8 cellular contexts compared by ENCODE assay signal in genomic region chr6:111259089-111259831, GRCh38.
A peak's percentile ranks its signal among the peaks of the same experiment; 100 is the strongest.
DNase-seq lines count a peak whose midpoint lies in the region; ATAC-seq lines count a peak whose summit lies in the region.

No MANE protein-coding gene starts in this region.

- DNase-seq in DMS53 (lab: John Stamatoyannopoulos, UW): peak; percentile 99
- peak; percentile 100 for DNase-seq in OCI-M1 (lab: John Stamatoyannopoulos, UW)
- DNase-seq in activated T-cell treated with anti-CD3 and anti-CD28 coated beads, Interleukin-2, amount 50 U/mL, for 1 hour: peak; percentile 98
- peak; percentile 99 for DNase-seq in stimulated activated CD8-positive, alpha-beta memory T cell treated with anti-CD3 and anti-CD28 coated beads, Interleukin-7, amount 100 ng/mL, for 24 hours (ENCODE audit: low read depth)

- H3K9ac ChIP-seq in muscle layer of colon (ENCODE audit: low read length): peak overlapping the region; percentile 38

- H3K27me3 ChIP-seq in muscle layer of colon (ENCODE audit: control insufficient read depth in 1 of 2, insufficient read depth in 2 of 2, low read length in 2 of 2): no peaks in the 10 kb centered on the region

- peaks cover 10% of the 10 kb centered on the region for H3K4me1 ChIP-seq in muscle layer of colon (ENCODE audit: insufficient read depth, low read length)

- peak overlapping the region; percentile 66 to 78 for H3K4me3 ChIP-seq in muscle layer of colon (ENCODE audit: low read depth in 1 of 2, low read length in 2 of 2)

- ATAC-seq in GM21529 (IDR thresholded peaks at IDR 0.05; ENCODE audit: unreplicated experiment) (peak; percentile 98), esophagus mucosa (peak; percentile 100)

- peak overlapping the region; percentile 79 to 98 (median 92) for H3K27ac Mint-ChIP-seq in IgD-negative memory B cell

- H3K4me3 Mint-ChIP-seq in IgD-negative memory B cell: peak overlapping the region; percentile 70 to 91 (median 86)

- no peaks in the 10 kb centered on the region for H3K36me3 Mint-ChIP-seq in IgD-negative memory B cell

- peaks cover 6% of the 10 kb centered on the region for H3K36me3 ChIP-seq in muscle layer of colon (ENCODE audit: insufficient read depth, low read length)

- peak overlapping the region; percentile 91 for H3K27ac ChIP-seq in muscle layer of colon (ENCODE audit: low read depth, low read length)

- H3K4me1 Mint-ChIP-seq in IgD-negative memory B cell: peaks cover 13 to 25% (median 14%) of the 10 kb centered on the region in 3 donors

- H3K9me3 ChIP-seq in muscle layer of colon (ENCODE audit: low read length): no peaks in the 10 kb centered on the region

- H3K9me3 Mint-ChIP-seq in IgD-negative memory B cell: no peaks in the 10 kb centered on the region

- H3K27me3 Mint-ChIP-seq in IgD-negative memory B cell: peaks cover 3% of the 10 kb centered on the region

Comparison
In these comparisons a context has a peak if more than half of its experiments do, and no peak if none do; other contexts are left out.
1. Peak in every context shown above with its lines: DNase-seq, ATAC-seq, H3K4me3 ChIP-seq and H3K27ac ChIP-seq.